10 cellular contexts compared by ENCODE assay signal in genomic region chr2:119233326-119234020, GRCh38. TPM values are rescaled to one million over a fixed set of nuclear protein-coding genes. Genes with fewer than 3 reads are reported as not detected.
DNase-seq lines count a peak whose midpoint lies in the region; ATAC-seq, FAIRE-seq and TF ChIP-seq lines count a peak whose summit lies in the region.
"Had no signal": no experiment of that assay in that cellular context is flagged by ENCODE, and none has a peak within 500 bp of the region (broad histone marks: within the 10 kb centered on the region; RNA-seq: fewer than 3 reads in every experiment).

No MANE protein-coding gene starts in this region.

- H3K36me3 ChIP-seq in GM23248 (ENCODE audit: low read depth) (no peaks in the 10 kb centered on the region), keratinocyte (ENCODE audit: control insufficient read depth in 2 of 2, extremely low read depth in 1 of 2, insufficient read depth in 2 of 2, low read length in 2 of 2) (no peaks in the 10 kb centered on the region)
- H3K36me3 ChIP-seq: upper lobe of left lung had no signal

- no peaks in the 10 kb centered on the region for H3K9me2 ChIP-seq in GM23248 (ENCODE audit: insufficient read depth)

- FAIRE-seq in keratinocyte (lab: Jason Lieb, UNC): peak; percentile 34
- FAIRE-seq: G401.6 had no signal

- intact Hi-C loops in left cardiac atrium (cut with DNase I): no loop called here

- H4K20me1 ChIP-seq in GM23248 (ENCODE audit: insufficient read depth) (no peaks in the 10 kb centered on the region), keratinocyte (ENCODE audit: control insufficient read depth, extremely low read depth, insufficient read depth, low read length) (no peaks in the 10 kb centered on the region)

- H3K27me3 ChIP-seq in GM23248 (replicated peaks; ENCODE audit: insufficient read depth) (no peaks in the 10 kb centered on the region), keratinocyte (ENCODE audit: control insufficient read depth, extremely low read depth, insufficient read depth, low read length) (no peaks in the 10 kb centered on the region)
- H3K27me3 ChIP-seq: upper lobe of left lung had no signal

- dilution Hi-C loops in keratinocyte (cut with MboI; ENCODE audit: extremely low pct_ligation_motif_present, low sequenced_read_pairs): no loop called here

- TF ChIP-seq CTCF in GM13977 (IDR thresholded peaks at IDR 0.05; ENCODE audit: extremely low read depth, insufficient read depth, missing control alignments) (no peak), keratinocyte (optimal IDR thresholded peaks at IDR 0.05 in 1 of 3, IDR thresholded peaks at IDR 0.05 in 1 of 3, conservative IDR thresholded peaks at IDR 0.05 in 1 of 3; ENCODE audit: extremely low read depth in 1 of 3, insufficient read depth in 2 of 3, low read length in 3 of 3) (no peak)

- H3K27ac ChIP-seq in GM23248 (no peak overlapping the region), keratinocyte (ENCODE audit: control insufficient read depth, insufficient read depth, low read length) (peak overlapping the region; percentile 18)
- H3K27ac ChIP-seq: upper lobe of left lung had no signal

- H3F3A ChIP-seq in GM23248 (ENCODE audit: insufficient read depth): peaks cover 29% of the 10 kb centered on the region

- no peak overlapping the region for H3K9ac ChIP-seq in GM23248
- no peak overlapping the region for H3K9ac ChIP-seq in keratinocyte (ENCODE audit: control insufficient read depth, extremely low read depth, insufficient read depth, low read length)

- peaks cover 31% of the 10 kb centered on the region for H3K4me1 ChIP-seq in GM23248 (ENCODE audit: insufficient read depth)
- peaks cover 31% of the 10 kb centered on the region for H3K4me1 ChIP-seq in keratinocyte (ENCODE audit: control insufficient read depth, extremely low read depth, insufficient read depth, low read length)

- 77% methylated on average over 7 of the region's 7 CpGs for WGBS in GM23248 (ENCODE audit: low coverage in 1 of 2, low lambda C conversion rate in 2 of 2, missing lambda C conversion rate in 2 of 2), 2 experiments

- peaks cover 4% of the 10 kb centered on the region for H3K9me1 ChIP-seq in keratinocyte (ENCODE audit: control insufficient read depth, extremely low read depth, insufficient read depth, low read length)

- DNase-seq in GM13977 (ENCODE audit: low spot score) (peak; percentile 80), GM23248 (peak; percentile 63), HS-27A (ENCODE audit: low read depth) (peak; percentile 91), keratinocyte (ENCODE audit: low read depth, low spot score) (no peak), CD1c-positive myeloid dendritic cell (ENCODE audit: extremely low spot score) (no peak), LoVo (ENCODE audit: low spot score) (no peak), NCI-H2196 treated with DMSO at 0.1 percent for 48 hours (lab: John Stamatoyannopoulos, UW; ENCODE audit: unreplicated experiment) (no peak), left cardiac atrium (no peak)
- DNase-seq: upper lobe of left lung had no signal

- H3K79me2 ChIP-seq in GM23248 (ENCODE audit: insufficient read depth) (no peaks in the 10 kb centered on the region), keratinocyte (ENCODE audit: control insufficient read depth, insufficient read depth, low read length) (no peaks in the 10 kb centered on the region)

- in situ Hi-C loops in GM13977 (cut with MboI; ENCODE audit: low pct_unique_long_range_greater_than_20kb, low sequenced_read_pairs, unreplicated experiment) (no loop called here), GM23248 (cut with MboI) (no loop called here)

- H3K4me2 ChIP-seq in GM23248 (ENCODE audit: unreplicated experiment) (peak overlapping the region; percentile 25), keratinocyte (ENCODE audit: control insufficient read depth, extremely low read depth, insufficient read depth, low read depth, low read length) (no peak overlapping the region)

- no peak overlapping the region for H3K4me3 ChIP-seq in GM23248
- no peak overlapping the region for H3K4me3 ChIP-seq in keratinocyte (ENCODE audit: control insufficient read depth in 2 of 3, extremely low read depth in 1 of 3, insufficient read depth in 2 of 3, low read depth in 1 of 3, low read length in 3 of 3)
- H3K4me3 ChIP-seq: upper lobe of left lung had no signal

- ATAC-seq in left cardiac atrium: no peak

- H3K9me3 ChIP-seq in GM23248 (ENCODE audit: low read depth) (no peaks in the 10 kb centered on the region), keratinocyte (ENCODE audit: control insufficient read depth, low read depth, low read length) (no peaks in the 10 kb centered on the region)
- H3K9me3 ChIP-seq: upper lobe of left lung had no signal

- H2AFZ ChIP-seq in GM23248 (no peak overlapping the region), keratinocyte (ENCODE audit: control insufficient read depth, low read length) (no peak overlapping the region)

RNA-seq across cellular contexts. Expression of gene STEAP3, which starts 9.8 kb away (rescaled TPM):
- 29.5 and 30.5 TPM in 2 replicates for total RNA-seq in GM23248 (2014; rRNA removed; shearing (Covaris generic))
- polyA plus RNA-seq in GM23248 (2016; fragmentation: Nextera tagmentation; extraction: Ambion mirVana): 31.3 and 33.8 TPM in 2 replicates
- 15.5 to 29.7 TPM (median 19.9 TPM) in 3 replicates for polyA plus RNA-seq in keratinocyte
- polyA plus RNA-seq in keratinocyte (2011; ENCODE audit: low read depth): 3.0 TPM
- polyA plus RNA-seq in keratinocyte (2011; cell fraction: cytosol; rRNA removed): 11.4 and 13.4 TPM in 2 replicates
- polyA plus RNA-seq in keratinocyte (2011; cell fraction: nucleus; rRNA removed): 47.2 and 51.9 TPM in 2 replicates
- 14.0 and 32.2 TPM in 2 replicates for polyA plus RNA-seq in keratinocyte (2012; ENCODE audit: low replicate concordance)
- 19.6 to 51.3 TPM (median 29.0 TPM) in 3 replicates for polyA minus RNA-seq in keratinocyte
- polyA minus RNA-seq in keratinocyte (2011; cell fraction: cytosol; rRNA and poly(A)+ RNA removed): 35.5 TPM
- 53.0 and 59.4 TPM in 2 replicates for polyA minus RNA-seq in keratinocyte (2011; cell fraction: nucleus; rRNA and poly(A)+ RNA removed)
- 10 to 100 TPM in 1 of 2 donors, 1 to 10 TPM in 1; 7.7 to 11.2 TPM for total RNA-seq in left cardiac atrium

Comparison
In these comparisons a context has a peak if more than half of its experiments do, and no peak if none do; other contexts are left out.
1. DNase-seq: peak in GM13977 (single experiment), GM23248 (single experiment) and HS-27A (single experiment); none in keratinocyte (single experiment), CD1c-positive myeloid dendritic cell (single experiment), LoVo (single experiment), NCI-H2196 treated with DMSO at 0.1 percent for 48 hours (single experiment) and left cardiac atrium (single experiment).